In genomic region chr14:36319899-36320209, GRCh38 we compare ENCODE assay signal across 8 cellular contexts. TPM values are rescaled to one million over a fixed set of nuclear protein-coding genes. Genes with fewer than 3 reads are reported as not detected.
DNase-seq lines count a peak whose midpoint lies in the region; ATAC-seq, FAIRE-seq and TF ChIP-seq lines count a peak whose summit lies in the region.

No MANE protein-coding gene starts in this region.

- peak overlapping the region; percentile 91 for H3K4me3 Mint-ChIP-seq in T-helper 17 cell

- H3K9me3 ChIP-seq in T-helper 17 cell (ENCODE audit: control insufficient read depth, low read length, poor library complexity, severe bottlenecking), result no peaks in the 10 kb centered on the region
- no peaks in the 10 kb centered on the region for H3K9me3 ChIP-seq in small intestine (ENCODE audit: control insufficient read depth, low read depth)

- no peak for ATAC-seq in T-helper 17 cell

- no peaks in the 10 kb centered on the region for H3K4me1 ChIP-seq in small intestine (ENCODE audit: control insufficient read depth in 2 of 2, insufficient read depth in 1 of 2, low read depth in 1 of 2, low read length in 1 of 2)

- H3K27ac Mint-ChIP-seq in T-helper 17 cell, result peak overlapping the region; percentile 91

- peaks cover 21% of the 10 kb centered on the region for H3K4me1 Mint-ChIP-seq in T-helper 17 cell

- peak overlapping the region; percentile 89 to 92 for H3K27ac ChIP-seq in small intestine (ENCODE audit: low read depth in 1 of 2, low read length in 1 of 2)

- FAIRE-seq in small intestine (lab: Jason Lieb, UNC) (no peak), frontal cortex (lab: Jason Lieb, UNC) (no peak)

- no peak for TF ChIP-seq CTCF in GM10266 (IDR thresholded peaks at IDR 0.05; ENCODE audit: control insufficient read depth, insufficient read depth, low read depth, missing control alignments)

- peaks cover 2% of the 10 kb centered on the region for H3K36me3 Mint-ChIP-seq in T-helper 17 cell (ENCODE audit: low read depth)

- peak; percentile 21 for DNase-seq in NCI-H146 treated with DMSO at 0.1 percent for 48 hours (lab: John Stamatoyannopoulos, UW; ENCODE audit: unreplicated experiment)
- no peak for DNase-seq in NCI-H146 (lab: John Stamatoyannopoulos, UW)
- DNase-seq in T-helper 17 cell, result no peak
- DNase-seq in globus pallidus (ENCODE audit: low spot score), result peak; percentile 38
- no peak for DNase-seq in small intestine
- DNase-seq in frontal cortex (ENCODE audit: low spot score in 2 of 2), result no peak
- DNase-seq in GM10266 (ENCODE audit: extremely low spot score), result no peak
- no peak for DNase-seq in KBM-7

- WGBS in small intestine, 3 donors, result 0 to 2% (median 1%) methylated on average over 11 of the region's 11 CpGs

- H3K4me3 ChIP-seq in small intestine (ENCODE audit: low read depth in 1 of 2, low read length in 2 of 2), result peak overlapping the region; percentile 67 to 100

- H3K36me3 ChIP-seq in small intestine (ENCODE audit: control insufficient read depth in 2 of 2, insufficient read depth in 2 of 2, low read length in 2 of 2), result no peaks in the 10 kb centered on the region

- in situ Hi-C loops in KBM-7 (cut with MboI; ENCODE audit: low pct_unique_long_range_greater_than_20kb, low sequenced_read_pairs), result no loop called here

- H3K27me3 ChIP-seq in small intestine (ENCODE audit: control insufficient read depth in 2 of 2, insufficient read depth in 2 of 2, low read length in 2 of 2), result no peaks in the 10 kb centered on the region

- H3K27me3 Mint-ChIP-seq in T-helper 17 cell, result peaks cover 12% of the 10 kb centered on the region

RNA-seq across cellular contexts. Expression of gene MBIP, which starts 0.6 kb away (rescaled TPM):
- total RNA-seq in T-helper 17 cell (10 to 100 TPM; 44.3 to 46.4 TPM), frontal cortex (24.5 TPM)
- polyA plus RNA-seq in small intestine, result 10 to 100 TPM; 12.9 to 24.6 (median 19.5) TPM

Comparison
In these comparisons a context has a peak if more than half of its experiments do, and no peak if none do; other contexts are left out.
1. DNase-seq: peak in NCI-H146 treated with DMSO at 0.1 percent for 48 hours (single experiment) and globus pallidus (single experiment); none in NCI-H146 (single experiment), T-helper 17 cell (0 of 3), small intestine (single experiment), frontal cortex (0 of 2), GM10266 (single experiment) and KBM-7 (single experiment).